Comparison of ENCODE assay signal across 8 cellular contexts in genomic region chr7:103297837-103298179, GRCh38. TPM values are rescaled to one million over a fixed set of nuclear protein-coding genes. Genes with fewer than 3 reads are reported as not detected.
DNase-seq lines count a peak whose midpoint lies in the region; ATAC-seq, FAIRE-seq and TF ChIP-seq lines count a peak whose summit lies in the region.

No MANE protein-coding gene starts in this region.

- peak overlapping the region; percentile 91 for H3K4me3 ChIP-seq in choroid plexus epithelial cell (ENCODE audit: low read depth, low read length)

- peaks cover 3% of the 10 kb centered on the region for H3K27me3 Mint-ChIP-seq in neural crest cell (ENCODE audit: low read depth)

- no peak for FAIRE-seq in RCC 7860 (lab: Jason Lieb, UNC)

- no peak for TF ChIP-seq CTCF in choroid plexus epithelial cell (conservative IDR thresholded peaks at IDR 0.05; ENCODE audit: low read depth, low read length)
- TF ChIP-seq CTCF in neural crest cell (conservative IDR thresholded peaks at IDR 0.05): no peak

- peaks cover 23% of the 10 kb centered on the region for H3K4me1 Mint-ChIP-seq in neural crest cell

- ATAC-seq in GM18861 (IDR thresholded peaks at IDR 0.05; ENCODE audit: unreplicated experiment) (peak; percentile 5), HG03571 (IDR thresholded peaks at IDR 0.05; ENCODE audit: unreplicated experiment) (peak; percentile 18)

- H3K4me3 Mint-ChIP-seq in neural crest cell: peak overlapping the region; percentile 86

- peak overlapping the region; percentile 90 for H3K27ac Mint-ChIP-seq in neural crest cell (ENCODE audit: unreplicated experiment)

- H3K9me3 Mint-ChIP-seq in neural crest cell: no peaks in the 10 kb centered on the region

- H3K36me3 Mint-ChIP-seq in neural crest cell (ENCODE audit: low read depth): peaks cover 7% of the 10 kb centered on the region

- DNase-seq in choroid plexus epithelial cell (ENCODE audit: low read depth) (no peak), neural crest cell (ENCODE audit: low read depth, low spot score) (no peak), DMS153 treated with DMSO at 0.1 percent for 48 hours (lab: John Stamatoyannopoulos, UW; ENCODE audit: unreplicated experiment) (no peak), midbrain (lab: John Stamatoyannopoulos, UW) (no peak), NCI-H1105 treated with DMSO at 0.1 percent for 48 hours (lab: John Stamatoyannopoulos, UW) (no peak), RCC 7860 (ENCODE audit: low spot score) (no peak)

RNA-seq across cellular contexts. Expression of gene PMPCB, which starts 0.6 kb away (rescaled TPM):
- 64.4 and 69.5 TPM in 2 replicates for total RNA-seq in neural crest cell

RNA-seq across cellular contexts. Expression of gene DNAJC2, which starts 46.8 kb away (rescaled TPM):
- total RNA-seq in neural crest cell: 28.9 and 36.9 TPM in 2 replicates

RNA-seq across cellular contexts. Expression of gene PSMC2, which starts 49.6 kb away (rescaled TPM):
- total RNA-seq in neural crest cell: 122 and 124 TPM in 2 replicates
